ENCODE assay signal across 29 cellular contexts in the genomic region with DNA sequence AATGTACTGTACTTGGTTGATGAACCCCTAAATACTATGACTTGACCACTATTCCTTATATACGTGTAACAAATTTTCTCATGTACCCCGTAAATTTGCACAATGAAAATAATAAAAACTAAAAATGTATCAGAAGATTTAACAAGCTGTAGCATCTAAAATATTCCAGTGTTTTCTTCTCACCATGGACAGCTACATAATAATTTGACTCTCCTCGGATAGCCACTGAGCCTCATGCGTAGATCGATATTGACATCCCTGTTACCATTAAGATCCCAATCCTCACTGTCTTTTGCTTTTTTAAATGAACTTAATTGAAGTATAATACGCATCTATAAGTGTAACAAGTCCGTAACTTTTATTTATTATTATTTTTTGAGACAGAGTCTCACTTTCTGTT.
"Had no signal": no experiment of that assay in that cellular context is flagged by ENCODE, and none has a peak within 500 bp of the region (broad histone marks: within the 10 kb centered on the region; RNA-seq: fewer than 3 reads in every experiment).

No MANE protein-coding gene starts in this region.

- H3K27me3 ChIP-seq: stomach, suprapubic skin, testis, thyroid gland, tibial artery, tibial nerve, transverse colon, upper lobe of left lung, upper lobe of right lung, uterus, vagina had no signal

- H3K27ac Mint-ChIP-seq: stimulated activated effector memory CD8-positive, alpha-beta T cell treated with anti-CD3 and anti-CD28 coated beads, Interleukin-12 subunit alpha, Interleukin-12 subunit beta, amount 100 ng/mL, for 72 hours; stimulated activated memory B cell treated with anti-CD40 and anti-IgM and Interleukin-4, amounts not matched to agents 10 μg/mL and 1 μg/mL and 100 μg/mL, for 72 hours; stimulated activated naive B cell treated with anti-CD40 and anti-IgM and Interleukin-4, amounts not matched to agents 10 μg/mL and 1 μg/mL and 100 μg/mL, for 72 hours; stimulated activated naive CD8-positive, alpha-beta T cell treated with anti-CD3 and anti-CD28 coated beads, Interleukin-15, Interleukin-2, amounts not matched to agents 100 ng/mL and 50 ng/mL, for 24 hours; type B pancreatic cell had no signal

- FAIRE-seq: urothelium cell line had no signal

- H3K4me1 ChIP-seq: stomach, suprapubic skin, testis, thyroid gland, tibial artery, tibial nerve, transverse colon, upper lobe of left lung, upper lobe of right lung, uterus, vagina had no signal

- H3K9me3 Mint-ChIP-seq: stimulated activated effector memory CD8-positive, alpha-beta T cell treated with anti-CD3 and anti-CD28 coated beads, Interleukin-12 subunit alpha, Interleukin-12 subunit beta, amount 100 ng/mL, for 72 hours; stimulated activated memory B cell treated with anti-CD40 and anti-IgM and Interleukin-4, amounts not matched to agents 10 μg/mL and 1 μg/mL and 100 μg/mL, for 72 hours; stimulated activated naive B cell treated with anti-CD40 and anti-IgM and Interleukin-4, amounts not matched to agents 10 μg/mL and 1 μg/mL and 100 μg/mL, for 72 hours; stimulated activated naive CD8-positive, alpha-beta T cell treated with anti-CD3 and anti-CD28 coated beads, Interleukin-15, amount 100 ng/mL, for 72 hours; stimulated activated naive CD8-positive, alpha-beta T cell treated with anti-CD3 and anti-CD28 coated beads, Interleukin-15, Interleukin-2, amounts not matched to agents 100 ng/mL and 50 ng/mL, for 24 hours; type B pancreatic cell had no signal

- H3K9me3 ChIP-seq: stomach, suprapubic skin, testis, thoracic aorta, thyroid gland, tibial artery, tibial nerve, transverse colon, upper lobe of left lung, upper lobe of right lung, uterus, vagina had no signal

- H3K4me1 Mint-ChIP-seq: stimulated activated effector memory CD8-positive, alpha-beta T cell treated with anti-CD3 and anti-CD28 coated beads, Interleukin-12 subunit alpha, Interleukin-12 subunit beta, amount 100 ng/mL, for 72 hours; stimulated activated memory B cell treated with anti-CD40 and anti-IgM and Interleukin-4, amounts not matched to agents 10 μg/mL and 1 μg/mL and 100 μg/mL, for 72 hours; stimulated activated naive CD8-positive, alpha-beta T cell treated with anti-CD3 and anti-CD28 coated beads, Interleukin-15, amount 100 ng/mL, for 72 hours had no signal

- H3K4me3 ChIP-seq: stomach, suprapubic skin, testis, thoracic aorta, thyroid gland, tibial artery, tibial nerve, transverse colon, upper lobe of left lung, upper lobe of right lung, uterus, vagina had no signal

- H3K27ac ChIP-seq: stomach, suprapubic skin, testis, thoracic aorta, thyroid gland, tibial artery, tibial nerve, transverse colon, upper lobe of left lung, upper lobe of right lung, uterus, vagina had no signal

- H3K4me3 Mint-ChIP-seq: stimulated activated effector memory CD8-positive, alpha-beta T cell treated with anti-CD3 and anti-CD28 coated beads, Interleukin-12 subunit alpha, Interleukin-12 subunit beta, amount 100 ng/mL, for 72 hours; stimulated activated memory B cell treated with anti-CD40 and anti-IgM and Interleukin-4, amounts not matched to agents 10 μg/mL and 1 μg/mL and 100 μg/mL, for 72 hours; stimulated activated naive B cell treated with anti-CD40 and anti-IgM and Interleukin-4, amounts not matched to agents 10 μg/mL and 1 μg/mL and 100 μg/mL, for 72 hours; stimulated activated naive CD8-positive, alpha-beta T cell treated with anti-CD3 and anti-CD28 coated beads, Interleukin-15, amount 100 ng/mL, for 72 hours; stimulated activated naive CD8-positive, alpha-beta T cell treated with anti-CD3 and anti-CD28 coated beads, Interleukin-15, Interleukin-2, amounts not matched to agents 100 ng/mL and 50 ng/mL, for 24 hours; type B pancreatic cell had no signal

- H3K27me3 Mint-ChIP-seq: stimulated activated memory B cell treated with anti-CD40 and anti-IgM and Interleukin-4, amounts not matched to agents 10 μg/mL and 1 μg/mL and 100 μg/mL, for 72 hours; stimulated activated naive B cell treated with anti-CD40 and anti-IgM and Interleukin-4, amounts not matched to agents 10 μg/mL and 1 μg/mL and 100 μg/mL, for 72 hours; type B pancreatic cell had no signal

- ATAC-seq: stimulated activated effector memory CD8-positive, alpha-beta T cell treated with anti-CD3 and anti-CD28 coated beads, Interleukin-12 subunit alpha, Interleukin-12 subunit beta, amount 100 ng/mL, for 72 hours; stimulated activated memory B cell treated with anti-CD40 and anti-IgM and Interleukin-4, amounts not matched to agents 10 μg/mL and 1 μg/mL and 100 μg/mL, for 72 hours; stimulated activated naive B cell treated with anti-CD40 and anti-IgM and Interleukin-4, amounts not matched to agents 10 μg/mL and 1 μg/mL and 100 μg/mL, for 72 hours; stimulated activated naive CD8-positive, alpha-beta T cell treated with anti-CD3 and anti-CD28 coated beads, Interleukin-15, amount 100 ng/mL, for 72 hours; stimulated activated naive CD8-positive, alpha-beta T cell treated with anti-CD3 and anti-CD28 coated beads, Interleukin-15, Interleukin-2, amounts not matched to agents 100 U/mL and 50 U/mL, for 24 hours; upper lobe of right lung had no signal

- H3K36me3 Mint-ChIP-seq: stimulated activated effector memory CD8-positive, alpha-beta T cell treated with anti-CD3 and anti-CD28 coated beads, Interleukin-12 subunit alpha, Interleukin-12 subunit beta, amount 100 ng/mL, for 72 hours; type B pancreatic cell had no signal

- DNase-seq: stimulated activated CD4-positive, alpha-beta T cell treated with anti-CD3 and anti-CD28 coated beads, Interleukin-2, amount 100 ng/mL, for 48 hours; stimulated activated CD4-positive, alpha-beta T cell treated with anti-CD3 and anti-CD28 coated beads, Interleukin-4, amount 100 ng/mL, for 1 hour; stimulated activated CD4-positive, alpha-beta T cell treated with anti-CD3 and anti-CD28 coated beads, Interleukin-4, amount 100 ng/mL, for 24 hours; stimulated activated CD4-positive, alpha-beta T cell treated with anti-CD3 and anti-CD28 coated beads, Interleukin-4, amount 100 ng/mL, for 4 hours; stimulated activated CD8-positive, alpha-beta memory T cell treated with anti-CD3 and anti-CD28 coated beads, Interleukin-4, amount 100 ng/mL, for 48 hours; stimulated activated naive B cell treated with anti-CD40 and anti-IgM and Interleukin-4, amounts not matched to agents 10 μg/mL and 1 μg/mL and 100 μg/mL, for 72 hours; stimulated activated naive CD4-positive, alpha-beta T cell; stimulated activated naive CD4-positive, alpha-beta T cell treated with Interleukin-2 at 50 U/mL for 16 hours; stimulated activated naive CD8-positive, alpha-beta T cell treated with anti-CD3 and anti-CD28 coated beads, Interleukin-15, amount 100 ng/mL, for 72 hours; stimulated activated naive CD8-positive, alpha-beta T cell treated with anti-CD3 and anti-CD28 coated beads, Interleukin-15, Interleukin-2, amounts not matched to agents 100 U/mL and 50 U/mL, for 24 hours; stomach; substantia nigra; testis; thyroid gland; tibial artery; transverse colon; trophoblast cell; upper lobe of left lung; upper lobe of right lung; uterus had no signal

- H3K36me3 ChIP-seq: stomach, suprapubic skin, thoracic aorta, thyroid gland, tibial artery, tibial nerve, transverse colon, upper lobe of left lung, upper lobe of right lung, uterus, vagina had no signal
